Comparison of ENCODE assay signal across 21 cellular contexts in the genomic region with DNA sequence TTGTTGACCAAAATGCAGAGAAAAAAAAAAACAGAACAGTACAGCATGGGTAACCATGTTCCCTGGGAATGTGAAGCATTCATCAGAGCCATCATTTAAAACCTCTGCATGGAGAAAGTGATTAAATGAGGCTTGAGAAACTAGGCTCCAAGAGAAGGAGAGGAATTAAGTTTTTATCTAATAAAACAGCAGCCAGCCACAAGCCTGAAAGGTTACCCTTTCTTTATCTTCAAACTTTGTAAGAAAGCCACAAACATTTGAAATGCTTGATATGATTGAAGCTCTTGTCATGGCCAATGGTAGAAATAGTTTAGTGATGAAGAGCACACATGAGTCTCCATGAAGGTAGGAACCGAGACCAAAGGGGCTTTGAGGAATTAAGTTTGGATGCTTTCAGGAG.
DNase-seq lines count a peak whose midpoint lies in the region; ATAC-seq, FAIRE-seq and TF ChIP-seq lines count a peak whose summit lies in the region.
"Had no signal": no experiment of that assay in that cellular context is flagged by ENCODE, and none has a peak within 500 bp of the region (broad histone marks: within the 10 kb centered on the region; RNA-seq: fewer than 3 reads in every experiment).

No MANE protein-coding gene starts in this region.

- H3K36me3 Mint-ChIP-seq in astrocyte (ENCODE audit: low read depth, unreplicated experiment), result no peaks in the 10 kb centered on the region
- H3K36me3 Mint-ChIP-seq: CD4-positive, CD25-positive, alpha-beta regulatory T cell; CD8-positive, alpha-beta T cell had no signal

- no peaks in the 10 kb centered on the region for H3K79me2 ChIP-seq in OCI-LY3 (ENCODE audit: low read length)
- H3K79me2 ChIP-seq in astrocyte (ENCODE audit: insufficient read depth, low read length), result no peaks in the 10 kb centered on the region

- no peak for TF ChIP-seq CTCF in OCI-LY3 (IDR thresholded peaks at IDR 0.05; ENCODE audit: low read depth, low read length)
- no peak for TF ChIP-seq CTCF in astrocyte (IDR thresholded peaks at IDR 0.05; ENCODE audit: insufficient read depth, low read depth, low read length)

- peaks cover 3% of the 10 kb centered on the region for H3K4me1 Mint-ChIP-seq in astrocyte (ENCODE audit: low read depth, unreplicated experiment)
- H3K4me1 Mint-ChIP-seq: B cell; CD4-positive, CD25-positive, alpha-beta regulatory T cell; GM23338; H9 had no signal

- H3K27ac ChIP-seq in OCI-LY3 (ENCODE audit: low read length) (no peak overlapping the region), astrocyte (ENCODE audit: low read depth, low read length) (no peak overlapping the region)
- H3K27ac ChIP-seq: BLaER1, C4-2B had no signal

- H3K9me3 Mint-ChIP-seq in astrocyte (ENCODE audit: unreplicated experiment), result no peaks in the 10 kb centered on the region
- H3K9me3 Mint-ChIP-seq: GM23338, H9 had no signal

- H3K4me3 ChIP-seq in OCI-LY3 (ENCODE audit: low read length) (no peak overlapping the region), astrocyte (ENCODE audit: insufficient read depth, low read depth, low read length) (no peak overlapping the region)
- H3K4me3 ChIP-seq: BLaER1, GM23338 had no signal

- H3K4me2 ChIP-seq in OCI-LY3 (ENCODE audit: low read length) (no peak overlapping the region), astrocyte (ENCODE audit: low read length) (no peak overlapping the region)
- H3K4me2 ChIP-seq: BLaER1, GM23338 had no signal

- H3K9ac ChIP-seq in OCI-LY3 (ENCODE audit: low read length), result no peak overlapping the region
- H3K9ac ChIP-seq in astrocyte (ENCODE audit: low read length), result no peak overlapping the region
- H3K9ac ChIP-seq: BLaER1 had no signal

- H3K27me3 Mint-ChIP-seq in astrocyte (ENCODE audit: low read depth, unreplicated experiment), result no peaks in the 10 kb centered on the region
- H3K27me3 Mint-ChIP-seq: B cell; CD4-positive, CD25-positive, alpha-beta regulatory T cell had no signal

- no peak overlapping the region for H3K4me3 Mint-ChIP-seq in astrocyte (ENCODE audit: unreplicated experiment)
- H3K4me3 Mint-ChIP-seq: B cell; CD4-positive, CD25-positive, alpha-beta regulatory T cell; CD8-positive, alpha-beta T cell; GM23338; H9 had no signal

- H4K20me1 ChIP-seq in OCI-LY3 (ENCODE audit: insufficient read depth, low read length), result no peaks in the 10 kb centered on the region
- H4K20me1 ChIP-seq in astrocyte (ENCODE audit: insufficient read depth, low read length), result no peaks in the 10 kb centered on the region
- H4K20me1 ChIP-seq: BLaER1 had no signal

- H3K27me3 ChIP-seq in OCI-LY3 (ENCODE audit: low read depth, low read length), result no peaks in the 10 kb centered on the region
- no peaks in the 10 kb centered on the region for H3K27me3 ChIP-seq in astrocyte (ENCODE audit: insufficient read depth, low read length)
- H3K27me3 ChIP-seq: BLaER1 had no signal

- ATAC-seq in GM21390 (IDR thresholded peaks at IDR 0.05; ENCODE audit: unreplicated experiment) (no peak), GM18858 (IDR thresholded peaks at IDR 0.05; ENCODE audit: unreplicated experiment) (no peak)
- ATAC-seq: CD8-positive, alpha-beta T cell; GM23338; HCT116 had no signal

- H2AFZ ChIP-seq in OCI-LY3 (ENCODE audit: low read depth, low read length), result 0 out of 2 replicates have a peak overlapping the region, but pooled peaks have one; percentile 18
- H2AFZ ChIP-seq in astrocyte (ENCODE audit: low read depth, low read length), result no peak overlapping the region
- H2AFZ ChIP-seq: GM23338 had no signal

- no peak for FAIRE-seq in astrocyte (lab: Jason Lieb, UNC)
- FAIRE-seq: G401.6, GM12892, GM19239 had no signal

- DNase-seq in astrocyte (ENCODE audit: low read depth) (peak; percentile 55), iris pigment epithelial cell (ENCODE audit: low read depth) (peak; percentile 11), NCI-H187 treated with DMSO at 0.1 percent for 48 hours (lab: John Stamatoyannopoulos, UW) (no peak), epidermal melanocyte (ENCODE audit: insufficient read length, low spot score) (no peak)
- DNase-seq: Caco-2; CD4-positive, CD25-positive, alpha-beta regulatory T cell; CD8-positive, alpha-beta T cell; DMS153; DND-41; H9 had no signal

- no peaks in the 10 kb centered on the region for H3K4me1 ChIP-seq in OCI-LY3 (ENCODE audit: low read length)
- H3K4me1 ChIP-seq in astrocyte (ENCODE audit: insufficient read depth, low read length), result no peaks in the 10 kb centered on the region
- H3K4me1 ChIP-seq: Caco-2 had no signal

- no peaks in the 10 kb centered on the region for H3K36me3 ChIP-seq in OCI-LY3 (replicated peaks; ENCODE audit: low read depth, low read length)
- H3K36me3 ChIP-seq in astrocyte (ENCODE audit: insufficient read depth, low read length), result no peaks in the 10 kb centered on the region
- H3K36me3 ChIP-seq: BLaER1 had no signal

- no peaks in the 10 kb centered on the region for H3K9me3 ChIP-seq in OCI-LY3 (ENCODE audit: insufficient read depth, low read length)
- H3K9me3 ChIP-seq in astrocyte (ENCODE audit: insufficient read depth, low read depth, low read length), result no peaks in the 10 kb centered on the region
- H3K9me3 ChIP-seq: BLaER1, Caco-2 had no signal

- no peak overlapping the region for H3K27ac Mint-ChIP-seq in astrocyte (ENCODE audit: unreplicated experiment)
- H3K27ac Mint-ChIP-seq: B cell; CD8-positive, alpha-beta T cell; GM23338; H9 had no signal

Comparison
In these comparisons a context has a peak if more than half of its experiments do, and no peak if none do; other contexts are left out.
1. DNase-seq: peak in astrocyte (single experiment) and iris pigment epithelial cell (single experiment); none in NCI-H187 treated with DMSO at 0.1 percent for 48 hours (single experiment) and epidermal melanocyte (single experiment).